12 cellular contexts compared by ENCODE assay signal in the genomic region with DNA sequence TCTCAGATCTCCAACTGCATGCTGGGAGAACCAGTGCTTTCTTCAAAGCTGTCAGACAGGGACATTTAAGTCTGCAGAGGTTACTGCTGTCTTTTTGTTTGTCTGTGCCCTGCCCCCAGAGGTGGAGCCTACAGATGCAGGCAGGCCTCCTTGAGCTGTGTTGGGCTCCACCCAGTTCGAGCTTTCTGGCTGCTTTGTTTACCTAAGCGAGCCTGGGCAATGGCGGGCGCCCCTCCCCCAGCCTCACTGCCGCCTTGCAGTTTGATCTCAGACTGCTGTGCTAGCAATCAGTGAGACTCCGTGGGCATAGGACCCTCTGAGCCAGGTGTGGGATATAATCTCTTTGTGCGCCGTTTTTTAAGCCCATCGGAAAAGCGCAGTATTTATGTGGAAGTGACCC. TPM values are rescaled to one million over a fixed set of nuclear protein-coding genes. Genes with fewer than 3 reads are reported as not detected.
"Had no signal": no experiment of that assay in that cellular context is flagged by ENCODE, and none has a peak within 500 bp of the region (broad histone marks: within the 10 kb centered on the region; RNA-seq: fewer than 3 reads in every experiment).

No MANE protein-coding gene starts in this region.

RNA-seq across cellular contexts. Expression of gene HTN3, which starts 9.3 kb away (rescaled TPM):
- total RNA-seq: activated CD4-positive, alpha-beta memory T cell treated with anti-CD3 and anti-CD28 coated beads, Interleukin-2, amount 10 ng/mL, durations not matched to agents 7 days and 5 days; activated CD4-positive, alpha-beta T cell treated with anti-CD3 and anti-CD28 coated beads for 36 hours; activated CD4-positive, alpha-beta T cell treated with anti-CD3 and anti-CD28 coated beads, Interleukin-2, amount 10 ng/mL, durations not matched to agents 7 days and 5 days; activated CD8-positive, alpha-beta memory T cell treated with anti-CD3 and anti-CD28 coated beads, Interleukin-2, amount 10 ng/mL, durations not matched to agents 7 days and 5 days; activated CD8-positive, alpha-beta T cell treated with anti-CD3 and anti-CD28 coated beads, Interleukin-2, amount 10 ng/mL, durations not matched to agents 7 days and 5 days; activated naive CD8-positive, alpha-beta T cell treated with anti-CD3 and anti-CD28 coated beads, Interleukin-2, amount 10 ng/mL, durations not matched to agents 7 days and 5 days; activated T-helper 2 cell treated with anti-CD3 and anti-CD28 coated beads, Interferon-gamma antibody, Interleukin-2, Interleukin-4, amounts not matched to agents 10 μg/mL and 5 μg/mL and 100 μg/mL, durations not matched to agents 14 hours and 24 hours and 36 hours; ascending aorta; bronchial epithelial cell; cardiac muscle cell; chondrocyte had no signal
- polyA plus RNA-seq: adipose tissue, cardiac muscle cell had no signal

RNA-seq across cellular contexts. Expression of gene STATH, which starts 23.2 kb away (rescaled TPM):
- total RNA-seq: activated CD4-positive, alpha-beta memory T cell treated with anti-CD3 and anti-CD28 coated beads, Interleukin-2, amount 10 ng/mL, durations not matched to agents 7 days and 5 days; activated CD4-positive, alpha-beta T cell treated with anti-CD3 and anti-CD28 coated beads for 36 hours; activated CD4-positive, alpha-beta T cell treated with anti-CD3 and anti-CD28 coated beads, Interleukin-2, amount 10 ng/mL, durations not matched to agents 7 days and 5 days; activated CD8-positive, alpha-beta memory T cell treated with anti-CD3 and anti-CD28 coated beads, Interleukin-2, amount 10 ng/mL, durations not matched to agents 7 days and 5 days; activated CD8-positive, alpha-beta T cell treated with anti-CD3 and anti-CD28 coated beads, Interleukin-2, amount 10 ng/mL, durations not matched to agents 7 days and 5 days; activated naive CD8-positive, alpha-beta T cell treated with anti-CD3 and anti-CD28 coated beads, Interleukin-2, amount 10 ng/mL, durations not matched to agents 7 days and 5 days; activated T-helper 2 cell treated with anti-CD3 and anti-CD28 coated beads, Interferon-gamma antibody, Interleukin-2, Interleukin-4, amounts not matched to agents 10 μg/mL and 5 μg/mL and 100 μg/mL, durations not matched to agents 14 hours and 24 hours and 36 hours; ascending aorta; bronchial epithelial cell; cardiac muscle cell; chondrocyte had no signal
- polyA plus RNA-seq: adipose tissue had no signal

RNA-seq across cellular contexts. Expression of gene HTN1, which starts 31.2 kb away (rescaled TPM):
- total RNA-seq: activated CD4-positive, alpha-beta memory T cell treated with anti-CD3 and anti-CD28 coated beads, Interleukin-2, amount 10 ng/mL, durations not matched to agents 7 days and 5 days; activated CD4-positive, alpha-beta T cell treated with anti-CD3 and anti-CD28 coated beads for 36 hours; activated CD4-positive, alpha-beta T cell treated with anti-CD3 and anti-CD28 coated beads, Interleukin-2, amount 10 ng/mL, durations not matched to agents 7 days and 5 days; activated CD8-positive, alpha-beta memory T cell treated with anti-CD3 and anti-CD28 coated beads, Interleukin-2, amount 10 ng/mL, durations not matched to agents 7 days and 5 days; activated CD8-positive, alpha-beta T cell treated with anti-CD3 and anti-CD28 coated beads, Interleukin-2, amount 10 ng/mL, durations not matched to agents 7 days and 5 days; activated naive CD8-positive, alpha-beta T cell treated with anti-CD3 and anti-CD28 coated beads, Interleukin-2, amount 10 ng/mL, durations not matched to agents 7 days and 5 days; activated T-helper 2 cell treated with anti-CD3 and anti-CD28 coated beads, Interferon-gamma antibody, Interleukin-2, Interleukin-4, amounts not matched to agents 10 μg/mL and 5 μg/mL and 100 μg/mL, durations not matched to agents 14 hours and 24 hours and 36 hours; ascending aorta; bronchial epithelial cell; cardiac muscle cell; chondrocyte had no signal
- polyA plus RNA-seq: adipose tissue, cardiac muscle cell had no signal

RNA-seq across cellular contexts. Expression of gene CSN2, which starts 53.5 kb away (rescaled TPM):
- total RNA-seq: activated CD4-positive, alpha-beta memory T cell treated with anti-CD3 and anti-CD28 coated beads, Interleukin-2, amount 10 ng/mL, durations not matched to agents 7 days and 5 days; activated CD4-positive, alpha-beta T cell treated with anti-CD3 and anti-CD28 coated beads for 36 hours; activated CD4-positive, alpha-beta T cell treated with anti-CD3 and anti-CD28 coated beads, Interleukin-2, amount 10 ng/mL, durations not matched to agents 7 days and 5 days; activated CD8-positive, alpha-beta memory T cell treated with anti-CD3 and anti-CD28 coated beads, Interleukin-2, amount 10 ng/mL, durations not matched to agents 7 days and 5 days; activated CD8-positive, alpha-beta T cell treated with anti-CD3 and anti-CD28 coated beads, Interleukin-2, amount 10 ng/mL, durations not matched to agents 7 days and 5 days; activated naive CD8-positive, alpha-beta T cell treated with anti-CD3 and anti-CD28 coated beads, Interleukin-2, amount 10 ng/mL, durations not matched to agents 7 days and 5 days; activated T-helper 2 cell treated with anti-CD3 and anti-CD28 coated beads, Interferon-gamma antibody, Interleukin-2, Interleukin-4, amounts not matched to agents 10 μg/mL and 5 μg/mL and 100 μg/mL, durations not matched to agents 14 hours and 24 hours and 36 hours; ascending aorta; bronchial epithelial cell; cardiac muscle cell; chondrocyte had no signal
- polyA plus RNA-seq: adipose tissue, cardiac muscle cell had no signal
